In the genomic region with DNA sequence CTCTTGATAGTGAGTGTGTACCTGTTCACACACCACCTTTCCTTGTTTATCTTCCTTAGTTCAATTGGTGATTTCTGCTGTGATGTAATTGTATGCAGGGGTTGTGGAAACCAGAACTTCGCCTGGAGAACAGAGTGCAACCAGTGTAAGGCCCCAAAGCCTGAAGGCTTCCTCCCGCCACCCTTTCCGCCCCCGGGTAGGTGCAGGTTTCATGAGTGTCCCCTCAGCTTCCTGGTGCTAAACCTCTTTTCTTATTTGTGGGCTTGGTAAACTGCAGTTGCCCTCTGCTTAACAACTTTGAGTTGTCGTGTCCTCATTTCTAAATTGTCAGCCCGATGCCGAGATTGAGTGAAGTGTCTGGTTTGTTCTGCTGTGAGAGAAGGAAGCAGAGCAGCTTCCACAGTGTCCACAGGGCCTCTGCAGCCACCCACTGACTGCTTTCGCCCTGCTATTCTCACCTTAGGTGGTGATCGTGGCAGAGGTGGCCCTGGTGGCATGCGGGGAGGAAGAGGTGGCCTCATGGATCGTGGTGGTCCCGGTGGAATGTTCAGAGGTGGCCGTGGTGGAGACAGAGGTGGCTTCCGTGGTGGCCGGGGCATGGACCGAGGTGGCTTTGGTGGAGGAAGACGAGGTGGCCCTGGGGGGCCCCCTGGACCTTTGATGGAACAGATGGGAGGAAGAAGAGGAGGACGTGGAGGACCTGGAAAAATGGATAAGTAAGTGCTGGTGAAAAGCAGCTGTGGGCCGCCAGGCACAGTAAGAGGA, we compare ENCODE assay signal across 18 cellular contexts. TPM values are rescaled to one million over a fixed set of nuclear protein-coding genes. Genes with fewer than 3 reads are reported as not detected.
A peak's percentile ranks its signal among the peaks of the same experiment; 100 is the strongest.
DNase-seq lines count a peak whose midpoint lies in the region; ATAC-seq and TF ChIP-seq lines count a peak whose summit lies in the region.
"Had no signal": no experiment of that assay in that cellular context is flagged by ENCODE, and none has a peak within 500 bp of the region (broad histone marks: within the 10 kb centered on the region; RNA-seq: fewer than 3 reads in every experiment).

No MANE protein-coding gene starts in this region.

- peak overlapping the region; percentile 29 for H3K27ac Mint-ChIP-seq in activated T-helper 17 cell treated with anti-CD3 and anti-CD28 coated beads, Interleukin-2, amount 50 U/mL, for 72 hours
- peak overlapping the region; percentile 48 for H3K27ac Mint-ChIP-seq in type B pancreatic cell

- peaks cover 74% of the 10 kb centered on the region for H3K36me3 Mint-ChIP-seq in activated T-helper 17 cell treated with anti-CD3 and anti-CD28 coated beads, Interleukin-2, amount 50 U/mL, for 72 hours (ENCODE audit: low read depth)
- H3K36me3 Mint-ChIP-seq in type B pancreatic cell = peaks cover 36% of the 10 kb centered on the region

- ATAC-seq in left cardiac atrium = no peak
- ATAC-seq in activated T-helper 17 cell treated with anti-CD3 and anti-CD28 coated beads, Interleukin-2, amount 50 U/mL, for 72 hours (replicated peaks) = no peak
- no peak for ATAC-seq in esophagus mucosa

- H3K27ac ChIP-seq in cardiac muscle cell = peak overlapping the region; percentile 39
- H3K27ac ChIP-seq: epithelial cell of prostate, Peyer's patch, skin epidermis had no signal

- no peaks in the 10 kb centered on the region for H3K27me3 ChIP-seq in cardiac muscle cell
- no peaks in the 10 kb centered on the region for H3K27me3 ChIP-seq in HAP-1 (ENCODE audit: low read depth)
- H3K27me3 ChIP-seq: Peyer's patch had no signal

- TF ChIP-seq CTCF in cardiac muscle cell (IDR thresholded peaks at IDR 0.05; ENCODE audit: low read depth, low read length) (no peak), type B pancreatic cell (conservative IDR thresholded peaks at IDR 0.05) (no peak)

- DNase-seq in cardiac muscle cell (ENCODE audit: low read depth in 1 of 2, low spot score in 1 of 2) (no peak), left cardiac atrium (no peak), mesenteric fat pad (ENCODE audit: low spot score) (peak; percentile 64), type B pancreatic cell (ENCODE audit: extremely low spot score, unreplicated experiment) (peak; percentile 61), HAP-1 (ENCODE audit: low spot score in 2 of 2) (no peak), SKM-1 (lab: John Stamatoyannopoulos, UW; ENCODE audit: unreplicated experiment) (no peak)
- DNase-seq: activated naive CD4-positive, alpha-beta T cell; cortex of kidney; foreskin melanocyte; H7; NCI-H146; NCI-H748 treated with DMSO at 0.1 percent for 48 hours; stimulated activated CD4-positive, alpha-beta T cell treated with anti-CD3 and anti-CD28 coated beads, Interleukin-2, amount 100 ng/mL, for 48 hours had no signal

- no peak overlapping the region for H3K4me3 Mint-ChIP-seq in activated T-helper 17 cell treated with anti-CD3 and anti-CD28 coated beads, Interleukin-2, amount 50 U/mL, for 72 hours
- no peak overlapping the region for H3K4me3 Mint-ChIP-seq in type B pancreatic cell

- H3K9me3 Mint-ChIP-seq in activated T-helper 17 cell treated with anti-CD3 and anti-CD28 coated beads, Interleukin-2, amount 50 U/mL, for 72 hours = no peaks in the 10 kb centered on the region
- H3K9me3 Mint-ChIP-seq in type B pancreatic cell = no peaks in the 10 kb centered on the region

- intact Hi-C loops in left cardiac atrium (cut with DNase I) = no loop called here

- H3K4me1 ChIP-seq in cardiac muscle cell (ENCODE audit: low read depth) (no peaks in the 10 kb centered on the region), HAP-1 (no peaks in the 10 kb centered on the region)

- H3K27me3 Mint-ChIP-seq in activated T-helper 17 cell treated with anti-CD3 and anti-CD28 coated beads, Interleukin-2, amount 50 U/mL, for 72 hours = no peaks in the 10 kb centered on the region
- H3K27me3 Mint-ChIP-seq in type B pancreatic cell = no peaks in the 10 kb centered on the region

- in situ Hi-C loops in HAP-1 (cut with MboI; ENCODE audit: low sequenced_read_pairs) = no loop called here

- H3K36me3 ChIP-seq in cardiac muscle cell (peaks cover 55% of the 10 kb centered on the region), HAP-1 (replicated peaks) (peaks cover 65% of the 10 kb centered on the region)

- H3K9me3 ChIP-seq in cardiac muscle cell (ENCODE audit: low read depth) = no peaks in the 10 kb centered on the region
- H3K9me3 ChIP-seq in HAP-1 = no peaks in the 10 kb centered on the region
- H3K9me3 ChIP-seq: Peyer's patch had no signal

- H3K4me3 ChIP-seq in cardiac muscle cell (no peak overlapping the region), HAP-1 (no peak overlapping the region)
- H3K4me3 ChIP-seq: Peyer's patch, skin epidermis had no signal

- H3K4me1 Mint-ChIP-seq in activated T-helper 17 cell treated with anti-CD3 and anti-CD28 coated beads, Interleukin-2, amount 50 U/mL, for 72 hours = peaks cover 7% of the 10 kb centered on the region
- H3K4me1 Mint-ChIP-seq in type B pancreatic cell (ENCODE audit: unreplicated experiment) = no peaks in the 10 kb centered on the region

RNA-seq across cellular contexts. Expression of a gene that starts 7.1 kb away (rescaled TPM):
- total RNA-seq in cardiac muscle cell (14.3 and 17.3 TPM in 2 replicates), left cardiac atrium (10 to 100 TPM; 20.1 to 25.2 TPM), mesenteric fat pad (36.2 TPM), type B pancreatic cell (ENCODE audit: low replicate concordance) (13.5 and 17.2 TPM in 2 replicates), esophagus mucosa (27.7 TPM)
- polyA plus RNA-seq in cardiac muscle cell = 21.0 and 25.0 TPM in 2 replicates
- 1 to 10 TPM; 1.9 to 2.9 TPM for total RNA-seq in activated T-helper 17 cell treated with anti-CD3 and anti-CD28 coated beads, Interleukin-2, amount 50 U/mL, for 72 hours

RNA-seq across cellular contexts. Expression of a gene that starts 16.2 kb away (rescaled TPM):
- total RNA-seq in cardiac muscle cell = 3.6 and 4.1 TPM in 2 replicates
- polyA plus RNA-seq in cardiac muscle cell = 1.2 and 3.5 TPM in 2 replicates
- 1 to 10 TPM; 1.0 to 3.1 TPM for total RNA-seq in left cardiac atrium
- total RNA-seq in activated T-helper 17 cell treated with anti-CD3 and anti-CD28 coated beads, Interleukin-2, amount 50 U/mL, for 72 hours = under 1 TPM; 0.58 to 0.61 TPM
- 1.9 TPM for total RNA-seq in mesenteric fat pad
- 0.62 and 1.5 TPM in 2 replicates for total RNA-seq in type B pancreatic cell (ENCODE audit: low replicate concordance)
- 0.88 TPM for total RNA-seq in esophagus mucosa

RNA-seq across cellular contexts. Expression of a gene that starts 31.2 kb away (rescaled TPM):
- total RNA-seq in cardiac muscle cell = 233 and 266 TPM in 2 replicates
- 328 and 349 TPM in 2 replicates for polyA plus RNA-seq in cardiac muscle cell
- total RNA-seq in left cardiac atrium = 100 to 1,000 TPM; 109 to 175 TPM
- 100 to 1,000 TPM; 231 to 319 TPM for total RNA-seq in activated T-helper 17 cell treated with anti-CD3 and anti-CD28 coated beads, Interleukin-2, amount 50 U/mL, for 72 hours
- 191 TPM for total RNA-seq in mesenteric fat pad
- total RNA-seq in type B pancreatic cell (ENCODE audit: low replicate concordance) = 244 and 347 TPM in 2 replicates
- 127 TPM for total RNA-seq in esophagus mucosa

RNA-seq across cellular contexts. Expression of a gene that starts 31.5 kb away (rescaled TPM):
- total RNA-seq in cardiac muscle cell = 88.6 and 102 TPM in 2 replicates
- polyA plus RNA-seq in cardiac muscle cell = 80.4 and 83.7 TPM in 2 replicates
- 10 to 100 TPM; 15.6 to 19.0 TPM for total RNA-seq in left cardiac atrium
- total RNA-seq in activated T-helper 17 cell treated with anti-CD3 and anti-CD28 coated beads, Interleukin-2, amount 50 U/mL, for 72 hours = 10 to 100 TPM; 19.2 to 36.8 TPM
- total RNA-seq in mesenteric fat pad = 19.2 TPM
- 33.9 and 59.2 TPM in 2 replicates for total RNA-seq in type B pancreatic cell (ENCODE audit: low replicate concordance)
- total RNA-seq in esophagus mucosa = 10.4 TPM

Comparison
In these comparisons a context has a peak if more than half of its experiments do, and no peak if none do; other contexts are left out.
1. DNase-seq: peak in mesenteric fat pad (single experiment) and type B pancreatic cell (single experiment); none in cardiac muscle cell (0 of 2), left cardiac atrium (single experiment), HAP-1 (0 of 2) and SKM-1 (single experiment).